ENCODE assay signal across 15 cellular contexts in genomic region chr21:34771512-34772028, GRCh38.
DNase-seq lines count a peak whose midpoint lies in the region; ATAC-seq and TF ChIP-seq lines count a peak whose summit lies in the region.
"Had no signal": no experiment of that assay in that cellular context is flagged by ENCODE, and none has a peak within 500 bp of the region (broad histone marks: within the 10 kb centered on the region; RNA-seq: fewer than 3 reads in every experiment).

No MANE protein-coding gene starts in this region.

- H3K36me3 Mint-ChIP-seq in naive thymus-derived CD4-positive, alpha-beta T cell = no peaks in the 10 kb centered on the region
- H3K36me3 Mint-ChIP-seq: activated naive CD8-positive, alpha-beta T cell treated with anti-CD3 and anti-CD28 coated beads for 36 hours had no signal

- no peak for TF ChIP-seq CTCF in PC-3 (conservative IDR thresholded peaks at IDR 0.05; ENCODE audit: low read depth, low read length)
- no peak for TF ChIP-seq CTCF in psoas muscle (IDR thresholded peaks at IDR 0.05)

- no peaks in the 10 kb centered on the region for H3K79me2 ChIP-seq in PC-3 (ENCODE audit: low read length)

- CTCF ChIA-PET in PC-3 (lab: Charles Lee) = no interaction called here
- CTCF ChIA-PET in naive thymus-derived CD4-positive, alpha-beta T cell (lab: Charles Lee) = no interaction called here

- 53 to 68% (median 57%) methylated on average over 6 of the region's 6 CpGs for WGBS in psoas muscle, 3 donors

- H3K27ac ChIP-seq in PC-3 (ENCODE audit: low read length) (peak overlapping the region; percentile 29; the same call in 1 of the 2 replicates), psoas muscle (no peak overlapping the region)
- no peak overlapping the region for H3K27ac ChIP-seq in naive thymus-derived CD4-positive, alpha-beta T cell (ENCODE audit: low read depth, low read length)

- no peaks in the 10 kb centered on the region for H3K9me2 ChIP-seq in PC-3 (replicated peaks; ENCODE audit: low read length)

- intact Hi-C loops in PC-3 (cut with micrococcal nuclease) (loop anchor here (1.0 kb wide), 1 partner anchor 75 kb away; no protein-coding TSS in a partner anchor), psoas muscle (cut with DNase I) (no loop called here)
- intact Hi-C loops in naive thymus-derived CD4-positive, alpha-beta T cell (cut with micrococcal nuclease) = no loop called here

- H3K27me3 ChIP-seq in PC-3 (ENCODE audit: low read length) (no peaks in the 10 kb centered on the region), psoas muscle (ENCODE audit: insufficient read depth in 3 of 3, low read length in 2 of 3) (no peaks in the 10 kb centered on the region)
- no peaks in the 10 kb centered on the region for H3K27me3 ChIP-seq in naive thymus-derived CD4-positive, alpha-beta T cell (ENCODE audit: control insufficient read depth in 2 of 2, insufficient read depth in 2 of 2, low read length in 2 of 2)

- H3K4me2 ChIP-seq in PC-3 (ENCODE audit: low read length) = peak overlapping the region; percentile 55
- H3K4me2 ChIP-seq: GM23338 had no signal

- H3F3A ChIP-seq in PC-3 (ENCODE audit: low read length, unreplicated experiment) = no peaks in the 10 kb centered on the region

- H3K4me1 Mint-ChIP-seq in naive thymus-derived CD4-positive, alpha-beta T cell = no peaks in the 10 kb centered on the region
- H3K4me1 Mint-ChIP-seq: activated naive CD8-positive, alpha-beta T cell treated with anti-CD3 and anti-CD28 coated beads for 36 hours; endodermal cell; GM23338 had no signal

- DNase-seq in HPDE6-E6E7 (ENCODE audit: extremely low spot score) (peak; percentile 82), PC-3 (peak; percentile 90), dedifferentiated amniotic fluid mesenchymal stem cell (ENCODE audit: extremely low spot score) (peak; percentile 68), psoas muscle (no peak), NAMALWA (ENCODE audit: low spot score) (no peak), ureter (ENCODE audit: low spot score) (no peak)
- DNase-seq in naive thymus-derived CD4-positive, alpha-beta T cell = no peak
- DNase-seq: activated naive CD8-positive, alpha-beta T cell treated with anti-CD3 and anti-CD28 coated beads for 36 hours; endodermal cell; GDM1; NCI-H187; stimulated activated CD4-positive, alpha-beta T cell treated with anti-CD3 and anti-CD28 coated beads, Interleukin-4, amount 100 ng/mL, for 24 hours; substantia nigra had no signal

- H3K4me3 ChIP-seq in PC-3 (ENCODE audit: low read length) = no peak overlapping the region
- H3K4me3 ChIP-seq in psoas muscle = no peak overlapping the region
- no peak overlapping the region for H3K4me3 ChIP-seq in naive thymus-derived CD4-positive, alpha-beta T cell (ENCODE audit: low read length)
- H3K4me3 ChIP-seq: GM23338 had no signal

- no peaks in the 10 kb centered on the region for H4K20me1 ChIP-seq in PC-3 (ENCODE audit: low read length)

- ATAC-seq in PC-3 (peak; percentile 100), psoas muscle (peak in 3 of 4 donors; percentile 64 to 94 (median 82)), GM21367 (IDR thresholded peaks at IDR 0.05; ENCODE audit: unreplicated experiment) (no peak)
- no peak for ATAC-seq in naive thymus-derived CD4-positive, alpha-beta T cell
- ATAC-seq: GM23338 had no signal

- H3K9ac ChIP-seq in PC-3 (ENCODE audit: low read length) = no peak overlapping the region

- POLR2A ChIA-PET in PC-3 (lab: Charles Lee; ENCODE audit: unreplicated experiment) = interaction anchor here (0.6 kb wide), 2 partner anchors 74 to 146 kb away, joined by 3 to 5 read pairs; no protein-coding TSS in a partner anchor
- POLR2A ChIA-PET in naive thymus-derived CD4-positive, alpha-beta T cell (lab: Charles Lee) = no interaction called here

- no peaks in the 10 kb centered on the region for H3K9me3 Mint-ChIP-seq in naive thymus-derived CD4-positive, alpha-beta T cell
- H3K9me3 Mint-ChIP-seq: activated naive CD8-positive, alpha-beta T cell treated with anti-CD3 and anti-CD28 coated beads for 36 hours; endodermal cell; GM23338 had no signal

- H3K36me3 ChIP-seq in PC-3 (ENCODE audit: low read depth, low read length) (no peaks in the 10 kb centered on the region), psoas muscle (ENCODE audit: insufficient read depth in 1 of 2, low read depth in 1 of 2) (no peaks in the 10 kb centered on the region)
- H3K36me3 ChIP-seq in naive thymus-derived CD4-positive, alpha-beta T cell (ENCODE audit: control insufficient read depth in 2 of 3, insufficient read depth in 3 of 3, low read length in 3 of 3) = no peaks in the 10 kb centered on the region

- no peak overlapping the region for H3K27ac Mint-ChIP-seq in naive thymus-derived CD4-positive, alpha-beta T cell
- H3K27ac Mint-ChIP-seq: activated naive CD8-positive, alpha-beta T cell treated with anti-CD3 and anti-CD28 coated beads for 36 hours; endodermal cell; GM23338 had no signal

- H3K4me1 ChIP-seq in PC-3 (ENCODE audit: insufficient read depth, low read length) (peaks cover 36% of the 10 kb centered on the region), psoas muscle (no peaks in the 10 kb centered on the region)
- H3K4me1 ChIP-seq in naive thymus-derived CD4-positive, alpha-beta T cell (ENCODE audit: control insufficient read depth in 2 of 2, insufficient read depth in 2 of 2, low read length in 2 of 2) = no peaks in the 10 kb centered on the region

- H3K27me3 Mint-ChIP-seq in naive thymus-derived CD4-positive, alpha-beta T cell = peaks cover 3 to 58% (median 6%) of the 10 kb centered on the region in 5 donors

- H3K9me3 ChIP-seq in PC-3 (ENCODE audit: low read length) (no peaks in the 10 kb centered on the region), psoas muscle (no peaks in the 10 kb centered on the region)
- H3K9me3 ChIP-seq in naive thymus-derived CD4-positive, alpha-beta T cell (ENCODE audit: control insufficient read depth in 2 of 3, low read length in 3 of 3) = no peaks in the 10 kb centered on the region

- no TSS peak for BruUV-seq in PC-3 (replicated peaks; lab: Mats Ljungman, UMichigan)

- H3K4me3 Mint-ChIP-seq in naive thymus-derived CD4-positive, alpha-beta T cell = no peak overlapping the region
- H3K4me3 Mint-ChIP-seq: activated naive CD8-positive, alpha-beta T cell treated with anti-CD3 and anti-CD28 coated beads for 36 hours; endodermal cell; GM23338 had no signal

- peak overlapping the region; percentile 41 for H2AFZ ChIP-seq in PC-3 (ENCODE audit: low read length)
- H2AFZ ChIP-seq: GM23338 had no signal

Comparison
In these comparisons a context has a peak if more than half of its experiments do, and no peak if none do; other contexts are left out.
1. DNase-seq: peak in HPDE6-E6E7 (single experiment), PC-3 (single experiment) and dedifferentiated amniotic fluid mesenchymal stem cell (single experiment); none in psoas muscle (0 of 2), naive thymus-derived CD4-positive, alpha-beta T cell (0 of 9), NAMALWA (single experiment) and ureter (single experiment).
2. ATAC-seq: peak in PC-3 (single experiment) and psoas muscle (3 of 4); none in naive thymus-derived CD4-positive, alpha-beta T cell (single experiment) and GM21367 (single experiment).